In genomic region chr6:81788748-81789147, GRCh38 we compare ENCODE assay signal across 27 cellular contexts. TPM values are rescaled to one million over a fixed set of nuclear protein-coding genes. Genes with fewer than 3 reads are reported as not detected.
A peak's percentile ranks its signal among the peaks of the same experiment; 100 is the strongest.
DNase-seq lines count a peak whose midpoint lies in the region; ATAC-seq, FAIRE-seq and TF ChIP-seq lines count a peak whose summit lies in the region.
"Had no signal": no experiment of that assay in that cellular context is flagged by ENCODE, and none has a peak within 500 bp of the region (broad histone marks: within the 10 kb centered on the region; RNA-seq: fewer than 3 reads in every experiment).

No MANE protein-coding gene starts in this region.

- no peak overlapping the region for H3K27ac ChIP-seq in H9 (ENCODE audit: insufficient read length, low read depth, low read length)
- no peak overlapping the region for H3K27ac ChIP-seq in astrocyte (ENCODE audit: low read depth, low read length)
- H3K27ac ChIP-seq: HL-60, neural progenitor cell, psoas muscle, spleen had no signal

- H4K5ac ChIP-seq in H9 (ENCODE audit: insufficient read length, low read depth, low read length), result no peak overlapping the region

- H3K4me2 ChIP-seq in H9 (ENCODE audit: insufficient read depth, insufficient read length, low read length) (no peak overlapping the region), astrocyte (ENCODE audit: low read length) (no peak overlapping the region)
- H3K4me2 ChIP-seq: neural progenitor cell had no signal

- peaks cover 4% of the 10 kb centered on the region; the same call in 1 of the 2 replicates for H3K4me1 ChIP-seq in H9 (ENCODE audit: insufficient read depth, low read length)
- H3K4me1 ChIP-seq in astrocyte (ENCODE audit: insufficient read depth, low read length), result no peaks in the 10 kb centered on the region
- H3K4me1 ChIP-seq: psoas muscle had no signal

- no peak overlapping the region for H4K91ac ChIP-seq in H9 (ENCODE audit: insufficient read length, low read depth, low read length)

- no peak overlapping the region for H3K18ac ChIP-seq in H9 (ENCODE audit: insufficient read length, low read depth, low read length)

- H2AFZ ChIP-seq in H9 (ENCODE audit: low read length), result no peak overlapping the region
- H2AFZ ChIP-seq in astrocyte (ENCODE audit: low read depth, low read length), result no peak overlapping the region
- H2AFZ ChIP-seq: neural progenitor cell had no signal

- H3K23ac ChIP-seq in H9 (ENCODE audit: insufficient read length, low read depth, low read length), result no peak overlapping the region

- H3K4me3 ChIP-seq in astrocyte (ENCODE audit: insufficient read depth, low read depth, low read length) (no peak overlapping the region), skeletal muscle cell (ENCODE audit: low read depth, low read length) (no peak overlapping the region)
- H3K4me3 ChIP-seq: neural progenitor cell, psoas muscle, spleen, tibial nerve had no signal

- H3K79me1 ChIP-seq in H9 (ENCODE audit: insufficient read depth, low read depth, low read length, poor library complexity, severe bottlenecking), result no peaks in the 10 kb centered on the region

- no peak for TF ChIP-seq CTCF in H9 (conservative IDR thresholded peaks at IDR 0.05)
- no peak for TF ChIP-seq CTCF in astrocyte (IDR thresholded peaks at IDR 0.05; ENCODE audit: insufficient read depth, low read depth, low read length)

- H2BK15ac ChIP-seq in H9 (ENCODE audit: low read depth, low read length), result no peak overlapping the region

- no peaks in the 10 kb centered on the region for H3K9me3 Mint-ChIP-seq in H9
- no peaks in the 10 kb centered on the region for H3K9me3 Mint-ChIP-seq in astrocyte (ENCODE audit: unreplicated experiment)
- no peaks in the 10 kb centered on the region for H3K9me3 Mint-ChIP-seq in activated T-cell treated with anti-CD3 and anti-CD28 coated beads, Interleukin-2, amount 50 U/mL, for 72 hours
- H3K9me3 Mint-ChIP-seq: CD8-positive, alpha-beta T cell; dendritic cell treated with granulocyte-macrophage colony-stimulating factor and Interleukin-4, amounts not matched to agents 40 ng/mL and 50 ng/mL, for 4 days; IgD-negative memory B cell; neural progenitor cell had no signal

- H3K56ac ChIP-seq in H9 (ENCODE audit: insufficient read length, low read depth, low read length), result no peak overlapping the region

- no peak for FAIRE-seq in astrocyte (lab: Jason Lieb, UNC)
- FAIRE-seq in islet of Langerhans (lab: Jason Lieb, UNC), result peak; percentile 47
- FAIRE-seq: GM12891 had no signal

- H3K4ac ChIP-seq in H9 (ENCODE audit: low read depth, low read length), result no peak overlapping the region

- peak overlapping the region in 2 of 3 experiments; percentile 41 to 90; a peak in 5 of 7 replicates for H3K27ac Mint-ChIP-seq in H9
- H3K27ac Mint-ChIP-seq in astrocyte (ENCODE audit: unreplicated experiment), result peak overlapping the region; percentile 64
- H3K27ac Mint-ChIP-seq in activated T-cell treated with anti-CD3 and anti-CD28 coated beads, Interleukin-2, amount 50 U/mL, for 72 hours, result no peak overlapping the region
- H3K27ac Mint-ChIP-seq: CD8-positive, alpha-beta T cell; dendritic cell treated with granulocyte-macrophage colony-stimulating factor and Interleukin-4, amounts not matched to agents 40 ng/mL and 50 ng/mL, for 4 days; IgD-negative memory B cell; immature natural killer cell; neural progenitor cell had no signal

- H3K79me2 ChIP-seq in H9 (ENCODE audit: insufficient read depth, low read length), result no peaks in the 10 kb centered on the region
- no peaks in the 10 kb centered on the region for H3K79me2 ChIP-seq in astrocyte (ENCODE audit: insufficient read depth, low read length)

- H2AK5ac ChIP-seq in H9 (ENCODE audit: insufficient read length, low read length), result no peak overlapping the region

- no peaks in the 10 kb centered on the region for H3K23me2 ChIP-seq in H9 (ENCODE audit: insufficient read length, low read depth, low read length, poor library complexity, severe bottlenecking)

- H3K14ac ChIP-seq in H9 (ENCODE audit: insufficient read depth, low read length), result no peak overlapping the region

- H3K4me3 Mint-ChIP-seq in H9 (no peak overlapping the region), astrocyte (ENCODE audit: unreplicated experiment) (no peak overlapping the region)
- no peak overlapping the region for H3K4me3 Mint-ChIP-seq in activated T-cell treated with anti-CD3 and anti-CD28 coated beads, Interleukin-2, amount 50 U/mL, for 72 hours
- H3K4me3 Mint-ChIP-seq: CD8-positive, alpha-beta T cell; dendritic cell treated with granulocyte-macrophage colony-stimulating factor and Interleukin-4, amounts not matched to agents 40 ng/mL and 50 ng/mL, for 4 days; IgD-negative memory B cell; immature natural killer cell; neural progenitor cell had no signal

- H2BK12ac ChIP-seq in H9 (ENCODE audit: insufficient read length, low read depth, low read length), result peak overlapping the region; percentile 87

- H4K20me1 ChIP-seq in H9 (ENCODE audit: control insufficient read depth, insufficient read depth, insufficient read length), result no peaks in the 10 kb centered on the region
- no peaks in the 10 kb centered on the region for H4K20me1 ChIP-seq in astrocyte (ENCODE audit: insufficient read depth, low read length)

- H3K36me3 ChIP-seq in astrocyte (ENCODE audit: insufficient read depth, low read length), result no peaks in the 10 kb centered on the region
- H3K36me3 ChIP-seq: neural progenitor cell, spleen, tibial nerve had no signal

- no peaks in the 10 kb centered on the region for H3K9me3 ChIP-seq in H9 (ENCODE audit: control insufficient read depth, low read depth, low read length)
- no peaks in the 10 kb centered on the region for H3K9me3 ChIP-seq in astrocyte (ENCODE audit: insufficient read depth, low read depth, low read length)
- H3K9me3 ChIP-seq: psoas muscle, spleen, tibial nerve had no signal

- H4K8ac ChIP-seq in H9 (replicated peaks; ENCODE audit: insufficient read length, low read depth, low read length), result no peak overlapping the region

- DNase-seq in H9, result no peak
- no peak for DNase-seq in astrocyte (ENCODE audit: low read depth)
- DNase-seq in skeletal muscle cell (ENCODE audit: low read depth), result peak; percentile 48
- no peak for DNase-seq in activated T-cell treated with anti-CD3 and anti-CD28 coated beads, Interleukin-2, amount 50 U/mL, for 72 hours
- no peak for DNase-seq in germinal center (ENCODE audit: low spot score)
- DNase-seq: activated CD4-positive, alpha-beta T cell treated with anti-CD3 and anti-CD28 coated beads, Interleukin-2, amount 50 U/mL, for 48 hours; activated effector memory CD4-positive, alpha-beta T cell treated with anti-CD3 and anti-CD28 coated beads, Interleukin-2, amount 50 U/mL, for 16 hours; CD8-positive, alpha-beta T cell; DND-41; immature natural killer cell; NCI-H146; NCI-H2171 treated with DMSO at 0.1 percent for 48 hours; NCI-H69; psoas muscle; spleen; stimulated activated CD4-positive, alpha-beta T cell treated with anti-CD3 and anti-CD28 coated beads, Interleukin-4, amount 100 ng/mL, for 24 hours; stimulated activated naive CD8-positive, alpha-beta T cell treated with anti-CD3 and anti-CD28 coated beads, Interleukin-15, Interleukin-2, amounts not matched to agents 100 U/mL and 50 U/mL, for 24 hours; T-helper 9 cell had no signal

- H3T11ph ChIP-seq in H9 (ENCODE audit: low read length), result no peak overlapping the region

- H3K9ac ChIP-seq in H9 (ENCODE audit: extremely low read depth, insufficient read length, low read length) (no peak overlapping the region), astrocyte (ENCODE audit: low read length) (no peak overlapping the region)
- H3K9ac ChIP-seq: neural progenitor cell had no signal

- no peak overlapping the region for H2BK120ac ChIP-seq in H9 (ENCODE audit: low read depth, low read length, poor library complexity, severe bottlenecking)

- no peaks in the 10 kb centered on the region for H3K27me3 Mint-ChIP-seq in H9 (ENCODE audit: low read depth)
- no peaks in the 10 kb centered on the region for H3K27me3 Mint-ChIP-seq in astrocyte (ENCODE audit: low read depth, unreplicated experiment)
- H3K27me3 Mint-ChIP-seq in activated T-cell treated with anti-CD3 and anti-CD28 coated beads, Interleukin-2, amount 50 U/mL, for 72 hours (ENCODE audit: low read depth), result peaks cover 25% of the 10 kb centered on the region
- H3K27me3 Mint-ChIP-seq: IgD-negative memory B cell had no signal

- H3K27me3 ChIP-seq in H9 (ENCODE audit: insufficient read depth, low read length) (no peaks in the 10 kb centered on the region), astrocyte (ENCODE audit: insufficient read depth, low read length) (no peaks in the 10 kb centered on the region)
- H3K27me3 ChIP-seq: neural progenitor cell, spleen, tibial nerve had no signal

- H3K4me1 Mint-ChIP-seq in H9 (peaks cover 43 to 57% of the 10 kb centered on the region in 2 experiments), astrocyte (ENCODE audit: low read depth, unreplicated experiment) (peaks cover 27% of the 10 kb centered on the region)
- no peaks in the 10 kb centered on the region for H3K4me1 Mint-ChIP-seq in activated T-cell treated with anti-CD3 and anti-CD28 coated beads, Interleukin-2, amount 50 U/mL, for 72 hours (ENCODE audit: low read depth)
- H3K4me1 Mint-ChIP-seq: immature natural killer cell had no signal

- H2BK5ac ChIP-seq in H9 (ENCODE audit: insufficient read length, low read length), result no peak overlapping the region

- no peak overlapping the region for H2BK20ac ChIP-seq in H9 (ENCODE audit: low read depth, low read length, poor library complexity, severe bottlenecking)

- H3K36me3 Mint-ChIP-seq in H9 (ENCODE audit: insufficient read depth in 1 of 3, low read depth in 3 of 3), result no peaks in the 10 kb centered on the region; a peak in 1 of 7 replicates
- no peaks in the 10 kb centered on the region for H3K36me3 Mint-ChIP-seq in astrocyte (ENCODE audit: low read depth, unreplicated experiment)
- H3K36me3 Mint-ChIP-seq in activated T-cell treated with anti-CD3 and anti-CD28 coated beads, Interleukin-2, amount 50 U/mL, for 72 hours (ENCODE audit: insufficient read depth in 2 of 2), result no peaks in the 10 kb centered on the region
- H3K36me3 Mint-ChIP-seq: CD8-positive, alpha-beta T cell; IgD-negative memory B cell; immature natural killer cell; neural progenitor cell had no signal

- no peak for ATAC-seq in activated T-cell treated with anti-CD3 and anti-CD28 coated beads, Interleukin-2, amount 50 U/mL, for 72 hours (replicated peaks in 1 of 2)
- no peak for ATAC-seq in HG02973 (IDR thresholded peaks at IDR 0.05; ENCODE audit: unreplicated experiment)
- ATAC-seq: CD8-positive, alpha-beta T cell; psoas muscle; stimulated activated naive CD8-positive, alpha-beta T cell treated with anti-CD3 and anti-CD28 coated beads, Interleukin-15, Interleukin-2, amounts not matched to agents 100 U/mL and 50 U/mL, for 24 hours had no signal

RNA-seq across cellular contexts. Expression of gene TENT5A, which starts 36.3 kb away (rescaled TPM):
- total RNA-seq in H9 (2021) (1.4 and 1.6 TPM in 2 replicates), astrocyte (17.8 and 19.7 TPM in 2 replicates)
- total RNA-seq in activated T-cell treated with anti-CD3 and anti-CD28 coated beads, Interleukin-2, amount 50 U/mL, for 72 hours, result 1 to 10 TPM; 1.7 to 2.4 TPM
- total RNA-seq: OCI-LY7 had no signal
